Comparison of ENCODE assay signal across 33 cellular contexts in genomic region chr3:25495726-25496125, GRCh38.
"Had no signal": no experiment of that assay in that cellular context is flagged by ENCODE, and none has a peak within 500 bp of the region (broad histone marks: within the 10 kb centered on the region; RNA-seq: fewer than 3 reads in every experiment).

No MANE protein-coding gene starts in this region.

- H3K36me3 ChIP-seq: breast epithelium, Peyer's patch, SJSA1 had no signal

- H3K9me3 ChIP-seq: SJSA1 had no signal

- ATAC-seq: activated CD4-positive, alpha-beta T cell treated with anti-CD3 and anti-CD28 coated beads for 36 hours; activated CD4-positive, CD25-positive, alpha-beta regulatory T cell treated with anti-CD3 and anti-CD28 coated beads, Interleukin-2, amount 50 U/mL, for 24 hours; activated CD8-positive, alpha-beta T cell treated with anti-CD3 and anti-CD28 coated beads, Interleukin-2, amount 10 ng/mL, durations not matched to agents 7 days and 5 days; activated naive CD8-positive, alpha-beta T cell treated with anti-CD3 and anti-CD28 coated beads, Interleukin-2, amount 50 U/mL, for 24 hours; PC-3 had no signal

- H3K4me1 ChIP-seq: breast epithelium, Peyer's patch had no signal

- H3K27ac ChIP-seq: breast epithelium, Peyer's patch, SJSA1 had no signal

- H3K4me3 ChIP-seq: breast epithelium, Peyer's patch, SJSA1 had no signal

- H3K4me1 Mint-ChIP-seq: activated CD4-positive, alpha-beta T cell treated with anti-CD3 and anti-CD28 coated beads for 36 hours; activated CD4-positive, alpha-beta T cell treated with anti-CD3 and anti-CD28 coated beads, Interleukin-2, amount 10 ng/mL, durations not matched to agents 7 days and 5 days; activated naive CD4-positive, alpha-beta T cell treated with anti-CD3 and anti-CD28 coated beads, Interleukin-2, amount 10 ng/mL, durations not matched to agents 7 days and 5 days; activated naive CD8-positive, alpha-beta T cell treated with anti-CD3 and anti-CD28 coated beads, Interleukin-2, amount 50 U/mL, for 24 hours had no signal

- H3K4me3 Mint-ChIP-seq: activated CD4-positive, alpha-beta T cell treated with anti-CD3 and anti-CD28 coated beads for 36 hours; activated CD4-positive, alpha-beta T cell treated with anti-CD3 and anti-CD28 coated beads, Interleukin-2, amount 10 ng/mL, durations not matched to agents 7 days and 5 days; activated CD8-positive, alpha-beta T cell treated with anti-CD3 and anti-CD28 coated beads, Interleukin-2, amount 10 ng/mL, durations not matched to agents 7 days and 5 days; activated naive CD4-positive, alpha-beta T cell treated with anti-CD3 and anti-CD28 coated beads, Interleukin-2, amount 10 ng/mL, durations not matched to agents 7 days and 5 days; activated naive CD8-positive, alpha-beta T cell; activated naive CD8-positive, alpha-beta T cell treated with anti-CD3 and anti-CD28 coated beads, Interleukin-2, amount 50 U/mL, for 24 hours; activated T-cell treated with anti-CD3 and anti-CD28 coated beads, Interleukin-2, amount 50 U/mL, for 24 hours had no signal

- H3K36me3 Mint-ChIP-seq: activated naive CD4-positive, alpha-beta T cell treated with anti-CD3 and anti-CD28 coated beads, Interleukin-2, amount 10 ng/mL, durations not matched to agents 7 days and 5 days had no signal

- H3K27me3 Mint-ChIP-seq: activated CD4-positive, alpha-beta T cell treated with anti-CD3 and anti-CD28 coated beads for 36 hours; activated naive CD4-positive, alpha-beta T cell treated with anti-CD3 and anti-CD28 coated beads, Interleukin-2, amount 10 ng/mL, durations not matched to agents 7 days and 5 days; activated naive CD8-positive, alpha-beta T cell; activated T-cell treated with anti-CD3 and anti-CD28 coated beads, Interleukin-2, amount 50 U/mL, for 24 hours had no signal

- DNase-seq: activated CD4-positive, alpha-beta T cell treated with anti-CD3 and anti-CD28 coated beads for 36 hours; activated CD4-positive, alpha-beta T cell treated with anti-CD3 and anti-CD28 coated beads, Interleukin-2, amount 10 ng/mL, durations not matched to agents 7 days and 5 days; activated CD4-positive, alpha-beta T cell treated with anti-CD3 and anti-CD28 coated beads, Interleukin-2, amount 50 U/mL, for 48 hours; activated CD8-positive, alpha-beta T cell treated with anti-CD3 and anti-CD28 coated beads, Interleukin-2, amount 10 ng/mL, durations not matched to agents 7 days and 5 days; activated naive CD4-positive, alpha-beta T cell treated with anti-CD3 and anti-CD28 coated beads, Interleukin-2, amount 10 ng/mL, durations not matched to agents 7 days and 5 days; activated naive CD8-positive, alpha-beta T cell treated with anti-CD3 and anti-CD28 coated beads, Interleukin-2, amount 50 U/mL, for 24 hours; activated T-cell treated with anti-CD3 and anti-CD28 coated beads, Interleukin-2, amount 50 U/mL, for 24 hours; amniotic stem cell; aorta; Kasumi-1; KG1; MM.1S; MV-4-11; NCI-H1092; NCI-H1436 treated with DMSO at 0.1 percent for 48 hours; NCI-H1694 treated with DMSO at 0.1 percent for 48 hours; NCI-H2029; NCI-H345; NCI-H524 treated with DMSO at 0.1 percent for 48 hours; NCI-H748 treated with DMSO at 0.1 percent for 48 hours; NK-92 treated with Interleukin-12 subunit alpha and Interleukin-12 subunit beta, amount 100 ng/mL, for 24 hours; PC-3; Peyer's patch; RPMI8226; SHP77 treated with DMSO at 0.1 percent for 48 hours; SW 1271; T-helper 1 cell; T1000 had no signal

- H3K27ac Mint-ChIP-seq: activated CD4-positive, alpha-beta T cell treated with anti-CD3 and anti-CD28 coated beads for 36 hours; activated CD4-positive, alpha-beta T cell treated with anti-CD3 and anti-CD28 coated beads, Interleukin-2, amount 10 ng/mL, durations not matched to agents 7 days and 5 days; activated CD8-positive, alpha-beta T cell treated with anti-CD3 and anti-CD28 coated beads, Interleukin-2, amount 10 ng/mL, durations not matched to agents 7 days and 5 days; activated naive CD4-positive, alpha-beta T cell treated with anti-CD3 and anti-CD28 coated beads, Interleukin-2, amount 10 ng/mL, durations not matched to agents 7 days and 5 days; activated naive CD8-positive, alpha-beta T cell; activated naive CD8-positive, alpha-beta T cell treated with anti-CD3 and anti-CD28 coated beads, Interleukin-2, amount 50 U/mL, for 24 hours; activated T-cell treated with anti-CD3 and anti-CD28 coated beads, Interleukin-2, amount 50 U/mL, for 24 hours; activated T-helper 2 cell treated with anti-CD3 and anti-CD28 coated beads, Interferon-gamma antibody, Interleukin-2, Interleukin-4, amounts not matched to agents 10 μg/mL and 5 μg/mL and 100 μg/mL, durations not matched to agents 14 hours and 24 hours and 36 hours had no signal

- H3K27me3 ChIP-seq: breast epithelium, Peyer's patch, SJSA1 had no signal
